24 cellular contexts compared by ENCODE assay signal in the genomic region with DNA sequence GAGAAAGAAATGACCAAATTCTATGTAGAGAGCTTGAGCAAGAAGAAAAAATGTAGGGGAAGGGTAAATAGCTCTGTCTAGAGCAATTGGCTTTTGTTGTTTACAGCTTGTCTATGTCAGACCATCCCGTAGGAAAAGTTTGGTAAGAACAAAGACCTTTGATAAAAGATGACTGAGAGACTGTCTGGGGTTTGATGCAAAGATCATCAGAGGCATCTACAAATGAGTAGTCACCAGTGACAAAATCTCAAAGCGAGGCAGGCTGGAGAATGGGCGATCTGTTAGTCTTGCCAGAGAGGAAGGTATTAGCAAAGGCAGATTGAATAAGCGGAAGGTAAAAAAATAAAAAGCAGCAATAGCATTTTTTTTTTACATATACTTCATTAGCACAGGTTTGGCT.
"Had no signal": no experiment of that assay in that cellular context is flagged by ENCODE, and none has a peak within 500 bp of the region (broad histone marks: within the 10 kb centered on the region; RNA-seq: fewer than 3 reads in every experiment).

No MANE protein-coding gene starts in this region.

- ATAC-seq: activated CD4-positive, alpha-beta T cell treated with anti-CD3 and anti-CD28 coated beads for 36 hours; activated T-cell treated with anti-CD3 and anti-CD28 coated beads, Interleukin-2, amount 50 U/mL, for 72 hours; T-helper 17 cell had no signal

- H3K9me3 Mint-ChIP-seq: activated T-cell treated with anti-CD3 and anti-CD28 coated beads, Interleukin-2, amount 50 U/mL, for 72 hours; central memory CD8-positive, alpha-beta T cell; IgD-negative memory B cell had no signal

- H3K9me3 ChIP-seq: Peyer's patch had no signal

- H3K27ac ChIP-seq: KMS-11, Peyer's patch had no signal

- FAIRE-seq: astrocyte had no signal

- DNase-seq: activated CD4-positive, alpha-beta memory T cell treated with anti-CD3 and anti-CD28 coated beads, Interleukin-2, amount 10 ng/mL, durations not matched to agents 7 days and 5 days; activated CD4-positive, alpha-beta T cell treated with anti-CD3 and anti-CD28 coated beads for 36 hours; activated CD4-positive, alpha-beta T cell treated with anti-CD3 and anti-CD28 coated beads, Interleukin-2, amount 50 U/mL, for 1 hour; activated CD4-positive, CD25-positive, alpha-beta regulatory T cell; activated CD8-positive, alpha-beta memory T cell treated with anti-CD3 and anti-CD28 coated beads, Interleukin-2, amount 50 U/mL, for 4 hours; activated naive CD4-positive, alpha-beta T cell treated with anti-CD3 and anti-CD28 coated beads, Interleukin-2, amount 50 U/mL, for 16 hours; activated T-cell treated with anti-CD3 and anti-CD28 coated beads, Interleukin-2, amount 50 U/mL, for 72 hours; amygdala; NCI-H1092 treated with DMSO at 0.1 percent for 48 hours; NCI-H1436; NCI-H1694 treated with DMSO at 0.1 percent for 48 hours; NCI-H2029 treated with DMSO at 0.1 percent for 48 hours; NCI-H345; NCI-H510A; NCI-H526 treated with DMSO at 0.1 percent for 48 hours; Peyer's patch; SHP77 treated with DMSO at 0.1 percent for 48 hours; T-helper 17 cell; T-helper 9 cell had no signal

- H3K4me3 ChIP-seq: Peyer's patch had no signal

- H3K36me3 ChIP-seq: Peyer's patch had no signal

- H3K4me3 Mint-ChIP-seq: activated CD4-positive, alpha-beta memory T cell treated with anti-CD3 and anti-CD28 coated beads, Interleukin-2, amount 10 ng/mL, durations not matched to agents 7 days and 5 days; activated CD4-positive, alpha-beta T cell treated with anti-CD3 and anti-CD28 coated beads for 36 hours; activated T-cell treated with anti-CD3 and anti-CD28 coated beads, Interleukin-2, amount 50 U/mL, for 72 hours; brain; central memory CD8-positive, alpha-beta T cell; IgD-negative memory B cell; T-helper 17 cell had no signal

- H3K27me3 ChIP-seq: Peyer's patch had no signal

- H3K27me3 Mint-ChIP-seq: activated CD4-positive, alpha-beta memory T cell treated with anti-CD3 and anti-CD28 coated beads, Interleukin-2, amount 10 ng/mL, durations not matched to agents 7 days and 5 days; activated CD4-positive, alpha-beta T cell treated with anti-CD3 and anti-CD28 coated beads for 36 hours; brain; central memory CD8-positive, alpha-beta T cell; IgD-negative memory B cell; T-helper 17 cell had no signal

- H3K4me1 ChIP-seq: Peyer's patch had no signal

- H3K27ac Mint-ChIP-seq: activated CD4-positive, alpha-beta memory T cell treated with anti-CD3 and anti-CD28 coated beads, Interleukin-2, amount 10 ng/mL, durations not matched to agents 7 days and 5 days; activated CD4-positive, alpha-beta T cell treated with anti-CD3 and anti-CD28 coated beads for 36 hours; activated T-cell treated with anti-CD3 and anti-CD28 coated beads, Interleukin-2, amount 50 U/mL, for 72 hours; brain; IgD-negative memory B cell; T-helper 17 cell had no signal
